Comparison of ENCODE assay signal across 1 cellular context in genomic region chr6:35031611-35032529, GRCh38.
A peak's percentile ranks its signal among the peaks of the same experiment; 100 is the strongest.
TF ChIP-seq lines count a peak whose summit lies in the region.

No MANE protein-coding gene starts in this region.

TF ChIP-seq in HepG2, 621 proteins besides CTCF, POLR2A, EP300 and RAD21 (continued from another document):
- TF ChIP-seq KIAA2018 (CRISPR knock-in tag; IDR thresholded peaks at IDR 0.05; ENCODE audit: borderline replicate concordance) = no peak
- TF ChIP-seq PLSCR1 (CRISPR knock-in tag; IDR thresholded peaks at IDR 0.05; ENCODE audit: borderline replicate concordance) = no peak
- TF ChIP-seq TRAFD1 (CRISPR knock-in tag; IDR thresholded peaks at IDR 0.05; ENCODE audit: borderline replicate concordance) = no peak
- no peak for TF ChIP-seq TFDP1 (CRISPR knock-in tag; IDR thresholded peaks at IDR 0.05; ENCODE audit: borderline replicate concordance)
- no peak for TF ChIP-seq SRSF1 (optimal IDR thresholded peaks at IDR 0.05; ENCODE audit: low read depth, low read length)
- TF ChIP-seq SUZ12 (IDR thresholded peaks at IDR 0.05; ENCODE audit: low read depth, low read length) = no peak
- no peak for TF ChIP-seq ZNF550 (CRISPR knock-in tag; IDR thresholded peaks at IDR 0.05; ENCODE audit: borderline replicate concordance)
- TF ChIP-seq HNF4G (IDR thresholded peaks at IDR 0.05; ENCODE audit: borderline replicate concordance, low read depth, low read length) = peak; percentile 69
- TF ChIP-seq HNF4G (CRISPR knock-in tag; IDR thresholded peaks at IDR 0.05; ENCODE audit: borderline replicate concordance, low read depth) = peak; percentile 32; the same call in 1 of the 2 replicates
- TF ChIP-seq ZNF788 (CRISPR knock-in tag; IDR thresholded peaks at IDR 0.05; ENCODE audit: borderline replicate concordance) = no peak; the same call in 1 of the 2 replicates
- TF ChIP-seq FOXP4 (CRISPR knock-in tag; IDR thresholded peaks at IDR 0.05) = no peak
- TF ChIP-seq TEAD3 (CRISPR knock-in tag; optimal IDR thresholded peaks at IDR 0.05; ENCODE audit: borderline replicate concordance) = peak; percentile 41
- TF ChIP-seq ZNF333 (CRISPR knock-in tag; IDR thresholded peaks at IDR 0.05; ENCODE audit: borderline replicate concordance) = no peak
- no peak for TF ChIP-seq MED8 (CRISPR knock-in tag; IDR thresholded peaks at IDR 0.05; ENCODE audit: insufficient replicate concordance)
- TF ChIP-seq THAP9 (CRISPR knock-in tag; IDR thresholded peaks at IDR 0.05; ENCODE audit: borderline replicate concordance) = no peak
- no peak for TF ChIP-seq NCOR1 (IDR thresholded peaks at IDR 0.05; ENCODE audit: borderline replicate concordance, low read length)
